Comparison of ENCODE assay signal across 34 cellular contexts in genomic region chr3:134876836-134877235, GRCh38.
"Had no signal": no experiment of that assay in that cellular context is flagged by ENCODE, and none has a peak within 500 bp of the region (broad histone marks: within the 10 kb centered on the region; RNA-seq: fewer than 3 reads in every experiment).

No MANE protein-coding gene starts in this region.

- DNase-seq: Karpas-422, Kasumi-1, KG1, MG63, MM.1S, NCI-H1048, NCI-H1092, NCI-H1092 treated with DMSO at 0.1 percent for 48 hours, NCI-H1105, NCI-H1105 treated with DMSO at 0.1 percent for 48 hours, NCI-H1417, NCI-H1417 treated with DMSO at 0.1 percent for 48 hours, NCI-H1436, NCI-H1436 treated with DMSO at 0.1 percent for 48 hours, NCI-H146, NCI-H1694, NCI-H1694 treated with DMSO at 0.1 percent for 48 hours, NCI-H187, NCI-H187 treated with DMSO at 0.1 percent for 48 hours, NCI-H1930, NCI-H2029, NCI-H2029 treated with DMSO at 0.1 percent for 48 hours, NCI-H2081, NCI-H2081 treated with DMSO at 0.1 percent for 48 hours, NCI-H2107, NCI-H2171, NCI-H2171 treated with DMSO at 0.1 percent for 48 hours, NCI-H2227 treated with DMSO at 0.1 percent for 48 hours, NCI-H226, NCI-H345, NCI-H446, NCI-H446 treated with DMSO at 0.1 percent for 48 hours, NCI-H510A had no signal

- H3K36me3 ChIP-seq: MG63 had no signal

- H3K27ac ChIP-seq: KMS-11 had no signal

- H3K4me3 ChIP-seq: MG63 had no signal

- H3K27me3 ChIP-seq: MG63 had no signal

- H3K4me2 ChIP-seq: KMS-11 had no signal

- H3K9ac ChIP-seq: KMS-11 had no signal

- H3K9me3 ChIP-seq: MG63 had no signal
